Comparison of ENCODE assay signal across 19 cellular contexts in the genomic region with DNA sequence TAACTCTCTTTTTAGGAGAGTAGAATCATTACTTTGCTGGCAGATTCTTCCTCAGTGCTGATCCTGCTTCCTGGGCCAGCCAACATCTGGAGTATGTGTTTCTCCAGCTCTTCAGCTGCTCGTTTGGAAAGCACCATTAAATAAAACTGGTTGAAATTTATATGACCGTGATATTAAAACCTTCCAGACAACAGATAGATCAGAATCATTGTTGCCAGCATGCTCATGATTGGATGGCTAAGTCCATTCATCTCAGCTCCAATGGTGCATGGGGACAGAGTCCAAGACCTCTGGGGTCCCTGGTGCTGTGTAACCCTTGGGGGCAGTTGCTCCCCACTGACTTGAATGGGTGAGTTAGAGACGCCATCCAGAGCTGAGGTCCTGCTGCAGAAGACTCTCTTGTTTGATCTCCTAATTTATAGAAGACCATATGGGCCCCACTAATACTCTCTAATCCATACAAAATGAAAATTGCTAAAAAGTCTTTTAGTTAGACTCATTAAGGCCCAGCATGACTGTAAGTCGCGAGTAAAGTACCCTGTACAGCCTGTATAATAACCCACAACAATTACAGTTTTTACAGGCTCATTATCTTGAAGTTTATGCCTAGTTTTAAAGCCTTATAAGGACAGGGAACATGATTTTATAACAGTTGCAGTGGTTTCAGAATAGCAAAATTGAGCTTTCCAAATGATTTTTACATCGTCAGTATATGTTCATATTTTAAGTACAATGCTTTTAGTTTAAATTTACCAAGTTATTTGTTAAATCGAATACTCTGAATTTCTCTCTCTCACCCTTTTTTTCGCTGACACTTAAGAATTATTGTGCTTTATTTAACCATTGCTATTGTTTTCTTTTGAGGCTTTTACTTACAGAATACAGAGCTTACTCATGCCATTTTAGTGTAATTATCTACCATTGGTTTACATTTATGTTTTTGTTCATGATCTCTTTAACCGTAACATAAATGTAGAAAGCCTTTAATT. TPM values are rescaled to one million over a fixed set of nuclear protein-coding genes. Genes with fewer than 3 reads are reported as not detected.
DNase-seq lines count a peak whose midpoint lies in the region; FAIRE-seq and TF ChIP-seq lines count a peak whose summit lies in the region.
"Had no signal": no experiment of that assay in that cellular context is flagged by ENCODE, and none has a peak within 500 bp of the region (broad histone marks: within the 10 kb centered on the region; RNA-seq: fewer than 3 reads in every experiment).

No MANE protein-coding gene starts in this region.

- in situ Hi-C loops in mammary epithelial cell (cut with MboI; ENCODE audit: low sequenced_read_pairs in 2 of 2) = no loop called here

- H3K27me3 Mint-ChIP-seq in MCF 10A (ENCODE audit: insufficient read depth, unreplicated experiment) (no peaks in the 10 kb centered on the region), nephron (ENCODE audit: low read depth) (peaks cover 8% of the 10 kb centered on the region), CD14-positive monocyte (ENCODE audit: low read depth in 3 of 3) (peaks cover 0 to 5% (median 3%) of the 10 kb centered on the region in 3 donors)
- H3K27me3 Mint-ChIP-seq: naive B cell; stimulated activated naive CD8-positive, alpha-beta T cell treated with anti-CD3 and anti-CD28 coated beads, Interleukin-15, Interleukin-2, amounts not matched to agents 100 ng/mL and 50 ng/mL, for 24 hours; T-cell had no signal

- H3K9ac ChIP-seq in mammary epithelial cell (ENCODE audit: insufficient read depth, low read length) (no peak overlapping the region), endothelial cell of umbilical vein (replicated peaks; ENCODE audit: extremely low read depth, insufficient read depth, low read length) (no peak overlapping the region)

- H3K27ac Mint-ChIP-seq in MCF 10A (ENCODE audit: low read depth, unreplicated experiment) (peak overlapping the region; percentile 75), nephron (peak overlapping the region; percentile 83 to 91 (median 84)), CD14-positive monocyte (no peak overlapping the region)
- H3K27ac Mint-ChIP-seq: stimulated activated naive CD8-positive, alpha-beta T cell treated with anti-CD3 and anti-CD28 coated beads, Interleukin-15, Interleukin-2, amounts not matched to agents 100 ng/mL and 50 ng/mL, for 24 hours; T-cell had no signal

- DNase-seq in MCF 10A (ENCODE audit: unreplicated experiment) = no peak
- DNase-seq in mammary epithelial cell = no peak
- DNase-seq in endothelial cell of umbilical vein (ENCODE audit: low read depth, low spot score) = no peak
- DNase-seq in NCI-H510A (lab: John Stamatoyannopoulos, UW) = no peak
- no peak for DNase-seq in CD14-positive monocyte (ENCODE audit: low spot score)
- no peak for DNase-seq in stimulated activated CD4-positive, alpha-beta T cell treated with anti-CD3 and anti-CD28 coated beads, Interleukin-2, amount 100 ng/mL, for 48 hours
- DNase-seq in RWPE1 (ENCODE audit: low spot score) = no peak
- DNase-seq: ACHN; activated T-cell treated with anti-CD3 and anti-CD28 coated beads, Interleukin-2, amount 50 U/mL, for 1 hour; Calu3; naive B cell; NCI-H2171; PC-3; T-cell had no signal

- H3K9me3 Mint-ChIP-seq in MCF 10A (ENCODE audit: unreplicated experiment) (no peaks in the 10 kb centered on the region), nephron (no peaks in the 10 kb centered on the region), CD14-positive monocyte (no peaks in the 10 kb centered on the region)
- H3K9me3 Mint-ChIP-seq: naive B cell; stimulated activated naive CD8-positive, alpha-beta T cell treated with anti-CD3 and anti-CD28 coated beads, Interleukin-15, Interleukin-2, amounts not matched to agents 100 ng/mL and 50 ng/mL, for 24 hours; T-cell had no signal

- POLR2A ChIA-PET in MCF 10A (lab: Yijun Ruan, JAX) (interaction anchor here (0.7 kb wide), 2 partner anchors 81 to 88 kb away, joined by 4 to 6 read pairs; no protein-coding TSS in a partner anchor), endothelial cell of umbilical vein (lab: Charles Lee) (no interaction called here), RWPE1 (lab: Yijun Ruan, JAX; ENCODE audit: low non-redundant PET) (no interaction called here)

- no peak for TF ChIP-seq CTCF in MCF 10A (IDR thresholded peaks at IDR 0.05; ENCODE audit: unreplicated experiment)
- no peak for TF ChIP-seq CTCF in mammary epithelial cell (conservative IDR thresholded peaks at IDR 0.05 in 1 of 2, IDR thresholded peaks at IDR 0.05 in 1 of 2; ENCODE audit: extremely low read depth in 1 of 2, insufficient read depth in 1 of 2, low read depth in 1 of 2, low read length in 2 of 2)
- no peak for TF ChIP-seq CTCF in endothelial cell of umbilical vein (IDR thresholded peaks at IDR 0.05; ENCODE audit: extremely low read depth in 1 of 2, insufficient read depth in 1 of 2, low read depth in 1 of 2, low read length in 2 of 2)
- TF ChIP-seq CTCF in nephron (IDR thresholded peaks at IDR 0.05; ENCODE audit: unreplicated experiment in 3 of 3) = no peak
- TF ChIP-seq CTCF in CD14-positive monocyte (IDR thresholded peaks at IDR 0.05) = no peak
- TF ChIP-seq CTCF in RWPE1 (conservative IDR thresholded peaks at IDR 0.05; ENCODE audit: low read depth) = no peak

- H3K9me1 ChIP-seq in endothelial cell of umbilical vein (replicated peaks; ENCODE audit: control insufficient read depth, extremely low read depth, insufficient read depth, low read length) = no peaks in the 10 kb centered on the region

- H3K36me3 ChIP-seq in mammary epithelial cell (ENCODE audit: insufficient read depth, low read length) (no peaks in the 10 kb centered on the region), endothelial cell of umbilical vein (ENCODE audit: control insufficient read depth in 2 of 2, extremely low read depth in 1 of 2, insufficient read depth in 2 of 2, low read length in 2 of 2) (peaks cover 13 to 26% of the 10 kb centered on the region in 2 experiments)
- H3K36me3 ChIP-seq: HAP-1 had no signal

- no peaks in the 10 kb centered on the region for H3K27me3 ChIP-seq in mammary epithelial cell (ENCODE audit: insufficient read depth, low read length)
- H3K27me3 ChIP-seq in endothelial cell of umbilical vein (ENCODE audit: control insufficient read depth in 2 of 2, insufficient read depth in 2 of 2, low read length in 2 of 2) = no peaks in the 10 kb centered on the region

- FAIRE-seq in endothelial cell of umbilical vein (lab: Jason Lieb, UNC) = no peak
- FAIRE-seq: kidney had no signal

- H3K79me2 ChIP-seq in mammary epithelial cell (ENCODE audit: insufficient read depth, low read length) (no peaks in the 10 kb centered on the region), endothelial cell of umbilical vein (ENCODE audit: control insufficient read depth, insufficient read depth, low read length) (no peaks in the 10 kb centered on the region)

- H3K4me2 ChIP-seq in mammary epithelial cell (ENCODE audit: insufficient read depth, low read depth, low read length) (no peak overlapping the region), endothelial cell of umbilical vein (ENCODE audit: insufficient read depth, low read length) (no peak overlapping the region)

- H3K4me3 Mint-ChIP-seq in MCF 10A (ENCODE audit: unreplicated experiment) (no peak overlapping the region), nephron (peak overlapping the region in 2 of 3 experiments; percentile 12 to 33), CD14-positive monocyte (no peak overlapping the region)
- H3K4me3 Mint-ChIP-seq: naive B cell; stimulated activated naive CD8-positive, alpha-beta T cell treated with anti-CD3 and anti-CD28 coated beads, Interleukin-15, Interleukin-2, amounts not matched to agents 100 ng/mL and 50 ng/mL, for 24 hours; T-cell had no signal

- H3K9me3 ChIP-seq in mammary epithelial cell (replicated peaks; ENCODE audit: insufficient read depth, low read length) (no peaks in the 10 kb centered on the region), endothelial cell of umbilical vein (replicated peaks; ENCODE audit: control insufficient read depth, insufficient read depth, low read length) (no peaks in the 10 kb centered on the region)
- H3K9me3 ChIP-seq: HAP-1 had no signal

- H3K4me1 ChIP-seq in mammary epithelial cell (ENCODE audit: insufficient read depth, low read length) (peaks cover 16% of the 10 kb centered on the region), endothelial cell of umbilical vein (ENCODE audit: control insufficient read depth, extremely low read depth, insufficient read depth, low read length) (peaks cover 35% of the 10 kb centered on the region)

- H3K27ac ChIP-seq in mammary epithelial cell (ENCODE audit: insufficient read depth, low read depth, low read length) (no peak overlapping the region), endothelial cell of umbilical vein (ENCODE audit: insufficient read depth, low read depth, low read length) (peak overlapping the region; percentile 49), RWPE1 (no peak overlapping the region)
- H3K27ac ChIP-seq: HL-60 had no signal

- H3K4me3 ChIP-seq in mammary epithelial cell (replicated peaks in 1 of 3; ENCODE audit: insufficient read depth in 1 of 3, low read depth in 2 of 3, low read length in 3 of 3) (no peak overlapping the region), endothelial cell of umbilical vein (replicated peaks in 1 of 3; ENCODE audit: insufficient read depth in 1 of 3, low read depth in 1 of 3, low read length in 3 of 3) (no peak overlapping the region)
- H3K4me3 ChIP-seq: HAP-1 had no signal

- BruUV-seq in MCF 10A (replicated peaks; lab: Mats Ljungman, UMichigan) (no TSS peak), mammary epithelial cell (replicated peaks; lab: Mats Ljungman, UMichigan) (no TSS peak), endothelial cell of umbilical vein (replicated peaks; lab: Mats Ljungman, UMichigan) (no TSS peak)

- peaks cover 4% of the 10 kb centered on the region for H3K36me3 Mint-ChIP-seq in MCF 10A (ENCODE audit: insufficient read depth, unreplicated experiment)
- peaks cover 18% of the 10 kb centered on the region for H3K36me3 Mint-ChIP-seq in nephron (ENCODE audit: low read depth)
- no peaks in the 10 kb centered on the region for H3K36me3 Mint-ChIP-seq in CD14-positive monocyte
- H3K36me3 Mint-ChIP-seq: naive B cell, T-cell had no signal

- dilution Hi-C loops in mammary epithelial cell (cut with HindIII; ENCODE audit: low sequenced_read_pairs) (no loop called here), endothelial cell of umbilical vein (cut with MboI; ENCODE audit: extremely low pct_ligation_motif_present, low sequenced_read_pairs) (no loop called here)

- CTCF ChIA-PET in MCF 10A (lab: Yijun Ruan, JAX) (interaction anchor here (1.3 kb wide), 1 partner anchor 164 kb away, joined by 4 read pairs; no protein-coding TSS in a partner anchor), mammary epithelial cell (lab: Charles Lee; ENCODE audit: low non-redundant PET) (no interaction called here), endothelial cell of umbilical vein (lab: Charles Lee) (interaction anchor here (1.0 to 1.3 kb wide), 3 partner anchors 8 to 64 kb away, joined by 3 to 4 read pairs (median 3); no protein-coding TSS in a partner anchor), RWPE1 (lab: Yijun Ruan, JAX) (no interaction called here)

- 89% methylated on average over 9 of the region's 9 CpGs for WGBS in mammary epithelial cell (ENCODE audit: low coverage, missing lambda C conversion rate)

- H2AFZ ChIP-seq in mammary epithelial cell (ENCODE audit: low read depth, low read length) = no peak overlapping the region
- H2AFZ ChIP-seq in endothelial cell of umbilical vein (ENCODE audit: low read depth, low read length) = no peak overlapping the region

- intact Hi-C loops in MCF 10A (cut with micrococcal nuclease) (no loop called here), mammary epithelial cell (cut with micrococcal nuclease) (no loop called here), endothelial cell of umbilical vein (cut with micrococcal nuclease) (loop anchor here (10.0 kb wide), 1 partner anchor 160 kb away; no protein-coding TSS in a partner anchor), CD14-positive monocyte (cut with micrococcal nuclease) (no loop called here)

- H3K4me1 Mint-ChIP-seq in MCF 10A (ENCODE audit: insufficient read depth, unreplicated experiment) (no peaks in the 10 kb centered on the region), nephron (peaks cover 52% of the 10 kb centered on the region), CD14-positive monocyte (peaks cover 6% of the 10 kb centered on the region)

- H4K20me1 ChIP-seq in mammary epithelial cell (ENCODE audit: insufficient read depth, low read length) = no peaks in the 10 kb centered on the region
- no peaks in the 10 kb centered on the region for H4K20me1 ChIP-seq in endothelial cell of umbilical vein (replicated peaks; ENCODE audit: control insufficient read depth, extremely low read depth, insufficient read depth, low read length)

- no peak for TF ChIP-seq POLR2A in endothelial cell of umbilical vein (IDR thresholded peaks at IDR 0.05; ENCODE audit: low read depth, low read length)

RNA-seq across cellular contexts. Expression of gene CABLES1, which starts 60.0 kb away (rescaled TPM):
- 3.2 and 3.7 TPM in 2 replicates for total RNA-seq in MCF 10A (2022)
- 1 to 10 TPM; 2.7 to 2.8 TPM for total RNA-seq in mammary epithelial cell
- 1.9 TPM for polyA plus RNA-seq in mammary epithelial cell
- 6.5 TPM for polyA minus RNA-seq in mammary epithelial cell
- 55.0 and 71.1 TPM in 2 replicates for total RNA-seq in endothelial cell of umbilical vein
- polyA plus RNA-seq in endothelial cell of umbilical vein = 28.7 and 40.2 TPM in 2 replicates
- 46.8 and 51.2 TPM in 2 replicates for polyA plus RNA-seq in endothelial cell of umbilical vein (2011; cell fraction: cytosol; rRNA removed)
- polyA plus RNA-seq in endothelial cell of umbilical vein (2011; cell fraction: nucleus; rRNA removed) = 66.8 and 77.1 TPM in 2 replicates
- 66.6 TPM in 2 replicates for polyA plus RNA-seq in endothelial cell of umbilical vein (2012)
- 73.3 and 73.9 TPM in 2 replicates for polyA minus RNA-seq in endothelial cell of umbilical vein
- 7.8 TPM for polyA minus RNA-seq in endothelial cell of umbilical vein (2011; cell fraction: cytosol; rRNA and poly(A)+ RNA removed)
- 87.4 and 92.3 TPM in 2 replicates for polyA minus RNA-seq in endothelial cell of umbilical vein (2011; cell fraction: nucleus; rRNA and poly(A)+ RNA removed)
- under 1 TPM in 1 of 2 donors, not detected in 1; 0.09 TPM for polyA plus RNA-seq in CD14-positive monocyte

Comparison
In these comparisons a context has a peak if more than half of its experiments do, and no peak if none do; other contexts are left out.
1. CTCF ChIA-PET loops: an anchor here in MCF 10A (1.3 kb wide) and endothelial cell of umbilical vein (1.0 to 1.3 kb wide); none called in mammary epithelial cell and RWPE1.
2. H3K27ac Mint-ChIP-seq: peak in MCF 10A (single experiment) and nephron (3 of 3); none in CD14-positive monocyte (0 of 7).
3. H3K4me3 Mint-ChIP-seq: peak in nephron (2 of 3); none in MCF 10A (single experiment) and CD14-positive monocyte (0 of 2).
4. RNA of gene CABLES1, which starts 60.0 kb away (total RNA-seq): 55.0 to 71.1 TPM in endothelial cell of umbilical vein; 3.2 to 3.7 TPM in MCF 10A and 2.7 to 2.8 TPM in mammary epithelial cell; every median in the first group is over 10 times any median in the second.